1 cellular context compared by ENCODE assay signal in genomic region chr1:3170566-3171453, GRCh38.
TF ChIP-seq lines count a peak whose summit lies in the region.

No MANE protein-coding gene starts in this region.

TF ChIP-seq in HepG2, 621 proteins besides CTCF, POLR2A, EP300 and RAD21 (continued from another document and continues in another):
- TF ChIP-seq GRHL1 (CRISPR knock-in tag; conservative IDR thresholded peaks at IDR 0.05) = no peak
- TF ChIP-seq CEBPB (IDR thresholded peaks at IDR 0.05; ENCODE audit: borderline replicate concordance, low read depth, low read length) = no peak
- no peak for TF ChIP-seq IKZF4 (CRISPR knock-in tag; IDR thresholded peaks at IDR 0.05; ENCODE audit: borderline replicate concordance, low read depth, not compliant biosample characterization)
- TF ChIP-seq ZNF362 (CRISPR knock-in tag; IDR thresholded peaks at IDR 0.05; ENCODE audit: borderline replicate concordance) = no peak
- no peak for TF ChIP-seq ZMYM2 (CRISPR knock-in tag; IDR thresholded peaks at IDR 0.05)
- no peak for TF ChIP-seq ZFYVE20 (CRISPR knock-in tag; IDR thresholded peaks at IDR 0.05; ENCODE audit: borderline replicate concordance, low read depth)
- TF ChIP-seq IRF2 (CRISPR knock-in tag; IDR thresholded peaks at IDR 0.05) = no peak
- TF ChIP-seq HNF1A (IDR thresholded peaks at IDR 0.05; ENCODE audit: low read depth) = no peak
- no peak for TF ChIP-seq HNF1A (CRISPR knock-in tag; IDR thresholded peaks at IDR 0.05; ENCODE audit: borderline replicate concordance)
- no peak for TF ChIP-seq ZNF589 (CRISPR knock-in tag; conservative IDR thresholded peaks at IDR 0.05)
- no peak for TF ChIP-seq CREM (IDR thresholded peaks at IDR 0.05)
- no peak for TF ChIP-seq CREM (CRISPR knock-in tag; IDR thresholded peaks at IDR 0.05)
- no peak for TF ChIP-seq ZBTB40 (IDR thresholded peaks at IDR 0.05)
- no peak for TF ChIP-seq ZBTB40 (CRISPR knock-in tag; IDR thresholded peaks at IDR 0.05)
- TF ChIP-seq ZNF101 (CRISPR knock-in tag; IDR thresholded peaks at IDR 0.05; ENCODE audit: borderline replicate concordance, low read depth) = no peak
- no peak for TF ChIP-seq GTF3A (CRISPR knock-in tag; conservative IDR thresholded peaks at IDR 0.05)
- no peak for TF ChIP-seq ZNF883 (CRISPR knock-in tag; IDR thresholded peaks at IDR 0.05; ENCODE audit: not compliant biosample characterization)
- no peak for TF ChIP-seq ZNF737 (CRISPR knock-in tag; IDR thresholded peaks at IDR 0.05; ENCODE audit: borderline replicate concordance)
- TF ChIP-seq ZNF282 (IDR thresholded peaks at IDR 0.05; ENCODE audit: partially characterized antibody) = no peak
- TF ChIP-seq ISL2 (CRISPR knock-in tag; IDR thresholded peaks at IDR 0.05) = 0 out of 2 replicates have a peak, but pooled peaks have one; percentile 16
- TF ChIP-seq CC2D1A (CRISPR knock-in tag; IDR thresholded peaks at IDR 0.05) = no peak
- TF ChIP-seq ZNF564 (CRISPR knock-in tag; IDR thresholded peaks at IDR 0.05) = no peak
- TF ChIP-seq ZNF788 (CRISPR knock-in tag; IDR thresholded peaks at IDR 0.05; ENCODE audit: borderline replicate concordance) = no peak
- no peak for TF ChIP-seq MEIS1 (CRISPR knock-in tag; IDR thresholded peaks at IDR 0.05; ENCODE audit: borderline replicate concordance)
- TF ChIP-seq FOSL1 (CRISPR knock-in tag; IDR thresholded peaks at IDR 0.05; ENCODE audit: borderline replicate concordance) = no peak
- TF ChIP-seq ZNF484 (CRISPR knock-in tag; IDR thresholded peaks at IDR 0.05; ENCODE audit: borderline replicate concordance, low read depth) = no peak
- TF ChIP-seq PBX3 (CRISPR knock-in tag; IDR thresholded peaks at IDR 0.05; ENCODE audit: borderline replicate concordance) = no peak
- TF ChIP-seq CENPBD1 (CRISPR knock-in tag; IDR thresholded peaks at IDR 0.05; ENCODE audit: borderline replicate concordance, low read depth) = no peak
- TF ChIP-seq SIN3A (IDR thresholded peaks at IDR 0.05; ENCODE audit: borderline replicate concordance, low read depth, low read length) = no peak; the same call in 1 of the 2 replicates
- TF ChIP-seq ARHGAP35 (CRISPR knock-in tag; IDR thresholded peaks at IDR 0.05; ENCODE audit: borderline replicate concordance) = no peak
- no peak; the same call in 1 of the 2 replicates for TF ChIP-seq ZNF609 (CRISPR knock-in tag; IDR thresholded peaks at IDR 0.05; ENCODE audit: borderline replicate concordance)
- no peak for TF ChIP-seq DDIT3 (CRISPR knock-in tag; IDR thresholded peaks at IDR 0.05)
